ENCODE assay signal across 5 cellular contexts in the genomic region with DNA sequence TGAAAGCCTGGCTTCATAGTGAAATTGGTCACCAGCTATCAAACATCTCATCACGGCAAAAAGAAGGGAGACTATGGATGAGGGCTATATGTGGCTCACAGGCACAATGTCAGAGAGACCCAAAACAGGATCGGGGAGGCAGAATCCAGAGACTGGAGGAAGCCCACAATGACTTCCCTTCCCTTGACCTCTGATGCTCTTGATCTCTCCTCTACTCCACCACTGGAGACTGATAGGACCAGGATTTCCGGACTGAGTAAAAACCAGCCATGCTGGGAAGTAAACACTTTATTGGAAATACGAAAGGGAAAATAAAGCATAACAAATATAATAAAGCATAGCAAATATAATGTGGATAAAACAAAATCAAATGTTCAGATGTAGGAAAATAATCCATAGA.
"Had no signal": no experiment of that assay in that cellular context is flagged by ENCODE, and none has a peak within 500 bp of the region (broad histone marks: within the 10 kb centered on the region; RNA-seq: fewer than 3 reads in every experiment).

No MANE protein-coding gene starts in this region.

- ATAC-seq: K562 had no signal

- H3K4me3 ChIP-seq: K562 had no signal

- DNase-seq: KBM-7, KG1 had no signal

- H3K27ac ChIP-seq: HL-60 had no signal

- FAIRE-seq: HTR-8/SVneo, K562 had no signal
